16 cellular contexts compared by ENCODE assay signal in genomic region chr2:11777066-11777782, GRCh38. TPM values are rescaled to one million over a fixed set of nuclear protein-coding genes. Genes with fewer than 3 reads are reported as not detected.
DNase-seq lines count a peak whose midpoint lies in the region; ATAC-seq lines count a peak whose summit lies in the region.
"Had no signal": no experiment of that assay in that cellular context is flagged by ENCODE, and none has a peak within 500 bp of the region (broad histone marks: within the 10 kb centered on the region; RNA-seq: fewer than 3 reads in every experiment).

No MANE protein-coding gene starts in this region.

- no peak overlapping the region for H3K4me3 ChIP-seq in mesendoderm (ENCODE audit: low read length)
- H3K4me3 ChIP-seq in urinary bladder (ENCODE audit: low read depth, low read length): no peak overlapping the region
- H3K4me3 ChIP-seq: esophagus muscularis mucosa, transverse colon had no signal

- H4K8ac ChIP-seq in mesendoderm (ENCODE audit: low read depth, low read length): no peak overlapping the region

- no peaks in the 10 kb centered on the region for H3K79me1 ChIP-seq in mesendoderm (ENCODE audit: low read length)

- H3K4ac ChIP-seq in mesendoderm (ENCODE audit: low read depth, low read length): no peak overlapping the region

- H3K79me2 ChIP-seq in mesendoderm (ENCODE audit: control insufficient read depth, insufficient read depth, low read length): no peaks in the 10 kb centered on the region

- no peak overlapping the region for H3K27ac ChIP-seq in mesendoderm (ENCODE audit: low read depth, low read length)
- H3K27ac ChIP-seq in urinary bladder (ENCODE audit: low read depth): peak overlapping the region; percentile 11

- H2AK5ac ChIP-seq in mesendoderm (ENCODE audit: low read length): no peak overlapping the region

- H3K4me1 ChIP-seq in mesendoderm (ENCODE audit: control insufficient read depth, low read depth, low read length): no peaks in the 10 kb centered on the region
- H3K4me1 ChIP-seq in urinary bladder (ENCODE audit: insufficient read depth): no peaks in the 10 kb centered on the region

- H3K18ac ChIP-seq in mesendoderm (ENCODE audit: low read length): no peak overlapping the region

- H3K9ac ChIP-seq in mesendoderm (ENCODE audit: low read length): no peak overlapping the region

- H2BK15ac ChIP-seq in mesendoderm (replicated peaks; ENCODE audit: low read depth): no peak overlapping the region

- no peak overlapping the region for H3K4me2 ChIP-seq in mesendoderm (ENCODE audit: low read length)

- H3K27me3 ChIP-seq in mesendoderm (ENCODE audit: insufficient read depth, low read length, poor library complexity): no peaks in the 10 kb centered on the region
- H3K27me3 ChIP-seq: esophagus muscularis mucosa, transverse colon had no signal

- ATAC-seq in GM19397 (IDR thresholded peaks at IDR 0.05; ENCODE audit: unreplicated experiment): no peak
- ATAC-seq: left ventricle myocardium superior, Right ventricle myocardium inferior had no signal

- no peak overlapping the region for H3K23ac ChIP-seq in mesendoderm (ENCODE audit: low read length)

- H3K36me3 ChIP-seq in mesendoderm (ENCODE audit: control insufficient read depth, insufficient read depth, low read length) (no peaks in the 10 kb centered on the region), urinary bladder (ENCODE audit: insufficient read depth) (peaks cover 4% of the 10 kb centered on the region)

- H3K56ac ChIP-seq in mesendoderm (ENCODE audit: low read length): no peak overlapping the region

- no peak overlapping the region for H4K5ac ChIP-seq in mesendoderm (ENCODE audit: low read length)

- no peak overlapping the region for H2BK120ac ChIP-seq in mesendoderm (ENCODE audit: low read depth, low read length)

- H2BK5ac ChIP-seq in mesendoderm (ENCODE audit: low read length): no peak overlapping the region

- WGBS in mesendoderm (ENCODE audit: extremely low coverage, insufficient coverage, low lambda C conversion rate): no CpG with 5 or more reads among the region's 24 CpGs
- WGBS in urinary bladder: 66% methylated on average over 24 of the region's 24 CpGs

- DNase-seq in activated effector memory CD4-positive, alpha-beta T cell treated with anti-CD3 and anti-CD28 coated beads, Interleukin-2, amount 50 U/mL, for 16 hours: peak; percentile 60
- DNase-seq in activated effector memory CD4-positive, alpha-beta T cell treated with Interleukin-2 at 50 U/mL for 16 hours: no peak
- DNase-seq in NOMO-1 treated with dmso at 0.1 percent for 144 hours (lab: John Stamatoyannopoulos, UW; ENCODE audit: unreplicated experiment): peak; percentile 52
- DNase-seq in mesendoderm: peak; percentile 31
- DNase-seq in NCI-H1048 (lab: John Stamatoyannopoulos, UW): no peak
- DNase-seq in NCI-H226: no peak
- DNase-seq: aorta, EL, hippocampal formation, left ventricle myocardium superior, NCI-H524 treated with DMSO at 0.1 percent for 48 hours, transverse colon had no signal

RNA-seq across cellular contexts. Expression of gene LPIN1, which starts 30.8 kb away (rescaled TPM):
- 1.9 TPM for polyA plus RNA-seq in mesendoderm (2013, experiment 1 of 2)
- polyA plus RNA-seq in mesendoderm (2013, experiment 2 of 2): 1.8 TPM
- 27.3 TPM for total RNA-seq in urinary bladder
- 34.1 TPM for polyA plus RNA-seq in urinary bladder

Comparison
In these comparisons a context has a peak if more than half of its experiments do, and no peak if none do; other contexts are left out.
1. DNase-seq: peak in activated effector memory CD4-positive, alpha-beta T cell treated with anti-CD3 and anti-CD28 coated beads, Interleukin-2, amount 50 U/mL, for 16 hours (single experiment), NOMO-1 treated with dmso at 0.1 percent for 144 hours (single experiment) and mesendoderm (single experiment); none in activated effector memory CD4-positive, alpha-beta T cell treated with Interleukin-2 at 50 U/mL for 16 hours (single experiment), NCI-H1048 (single experiment) and NCI-H226 (single experiment).